25 cellular contexts compared by ENCODE assay signal in the genomic region with DNA sequence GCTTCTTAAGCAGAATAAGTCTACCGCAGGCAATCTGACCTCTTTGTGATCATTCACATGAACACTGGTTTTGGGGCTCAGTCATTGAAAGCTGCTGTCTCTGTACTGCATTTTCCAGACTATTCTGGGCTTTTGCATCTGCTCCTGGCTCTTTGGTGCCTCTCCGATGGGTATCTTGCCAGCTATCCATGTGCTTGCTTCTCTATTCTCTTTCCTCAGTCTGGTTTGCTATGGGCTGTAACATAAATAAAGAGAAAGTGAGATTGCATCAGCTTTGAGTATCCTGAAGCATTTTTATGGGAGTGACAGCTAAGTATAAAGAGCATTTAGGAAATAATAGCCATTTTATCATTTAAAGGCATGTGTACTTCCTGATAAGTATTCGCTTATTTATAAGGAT.
DNase-seq lines count a peak whose midpoint lies in the region; ATAC-seq, FAIRE-seq and TF ChIP-seq lines count a peak whose summit lies in the region.
"Had no signal": no experiment of that assay in that cellular context is flagged by ENCODE, and none has a peak within 500 bp of the region (broad histone marks: within the 10 kb centered on the region; RNA-seq: fewer than 3 reads in every experiment).

No MANE protein-coding gene starts in this region.

- H3K36me3 Mint-ChIP-seq in activated CD4-positive, alpha-beta T cell treated with anti-CD3 and anti-CD28 coated beads, Interleukin-2, amount 10 ng/mL, durations not matched to agents 24 days and 14 days (ENCODE audit: low read depth): no peaks in the 10 kb centered on the region
- H3K36me3 Mint-ChIP-seq: CD8-positive, alpha-beta T cell; T-cell had no signal

- H3K27ac Mint-ChIP-seq in activated CD4-positive, alpha-beta T cell treated with anti-CD3 and anti-CD28 coated beads, Interleukin-2, amount 10 ng/mL, durations not matched to agents 24 days and 14 days: no peak overlapping the region
- H3K27ac Mint-ChIP-seq: activated naive CD4-positive, alpha-beta T cell treated with anti-CD3 and anti-CD28 coated beads for 36 hours; CD8-positive, alpha-beta T cell; stimulated activated naive CD8-positive, alpha-beta T cell treated with anti-CD3 and anti-CD28 coated beads, Interleukin-15, amount 100 ng/mL, for 72 hours; T-cell had no signal

- ATAC-seq in gastrocnemius medialis: peak in 1 of 2 donors; percentile 25
- ATAC-seq: activated CD4-positive, CD25-positive, alpha-beta regulatory T cell treated with anti-CD3 and anti-CD28 coated beads, Interleukin-2, amount 50 U/mL, for 24 hours; CD8-positive, alpha-beta T cell; gastroesophageal sphincter; mucosa of descending colon; Panc1; stimulated activated naive CD8-positive, alpha-beta T cell treated with anti-CD3 and anti-CD28 coated beads, Interleukin-15, amount 100 ng/mL, for 72 hours; T-cell had no signal

- intact Hi-C loops in gastrocnemius medialis (cut with DNase I; ENCODE audit: low total_unique reads): no loop called here
- intact Hi-C loops in activated CD4-positive, alpha-beta T cell treated with anti-CD3 and anti-CD28 coated beads, Interleukin-2, amount 10 ng/mL, durations not matched to agents 24 days and 14 days (cut with micrococcal nuclease): no loop called here

- TF ChIP-seq POLR2A in gastrocnemius medialis (IDR thresholded peaks at IDR 0.05): no peak

- no peaks in the 10 kb centered on the region for H3K27me3 ChIP-seq in gastrocnemius medialis
- H3K27me3 ChIP-seq in small intestine (ENCODE audit: control insufficient read depth in 2 of 2, insufficient read depth in 2 of 2, low read length in 2 of 2): no peaks in the 10 kb centered on the region
- H3K27me3 ChIP-seq in HAP-1 (ENCODE audit: low read depth): no peaks in the 10 kb centered on the region
- H3K27me3 ChIP-seq: brain microvascular endothelial cell, gastroesophageal sphincter, ovary, vagina had no signal

- H3K9me3 Mint-ChIP-seq in activated CD4-positive, alpha-beta T cell treated with anti-CD3 and anti-CD28 coated beads, Interleukin-2, amount 10 ng/mL, durations not matched to agents 24 days and 14 days: no peaks in the 10 kb centered on the region
- H3K9me3 Mint-ChIP-seq: activated naive CD4-positive, alpha-beta T cell treated with anti-CD3 and anti-CD28 coated beads for 36 hours; CD8-positive, alpha-beta T cell; stimulated activated naive CD8-positive, alpha-beta T cell treated with anti-CD3 and anti-CD28 coated beads, Interleukin-15, amount 100 ng/mL, for 72 hours; T-cell had no signal

- WGBS in small intestine, 3 donors: 69 to 75% (median 74%) methylated on average over 3 of the region's 3 CpGs

- no peak for TF ChIP-seq CTCF in fibroblast of villous mesenchyme (IDR thresholded peaks at IDR 0.05; ENCODE audit: insufficient read depth, low read depth, low read length)
- TF ChIP-seq CTCF in gastrocnemius medialis (IDR thresholded peaks at IDR 0.05 in 4 of 5, conservative IDR thresholded peaks at IDR 0.05 in 1 of 5): no peak

- no peaks in the 10 kb centered on the region for H3K4me1 Mint-ChIP-seq in activated CD4-positive, alpha-beta T cell treated with anti-CD3 and anti-CD28 coated beads, Interleukin-2, amount 10 ng/mL, durations not matched to agents 24 days and 14 days
- H3K4me1 Mint-ChIP-seq: stimulated activated naive CD8-positive, alpha-beta T cell treated with anti-CD3 and anti-CD28 coated beads, Interleukin-15, amount 100 ng/mL, for 72 hours had no signal

- H3K4me3 ChIP-seq in fibroblast of villous mesenchyme (ENCODE audit: low read depth, low read length) (no peak overlapping the region), gastrocnemius medialis (no peak overlapping the region), small intestine (ENCODE audit: low read depth in 1 of 2, low read length in 2 of 2) (no peak overlapping the region), HAP-1 (no peak overlapping the region)
- H3K4me3 ChIP-seq: gastroesophageal sphincter, mucosa of descending colon, ovary, vagina had no signal

- peaks cover 93 to 100% of the 10 kb centered on the region in 2 donors for H3K4me1 ChIP-seq in gastrocnemius medialis
- H3K4me1 ChIP-seq in small intestine (ENCODE audit: control insufficient read depth in 2 of 2, insufficient read depth in 1 of 2, low read depth in 1 of 2, low read length in 1 of 2): peaks cover 3 to 6% of the 10 kb centered on the region in 2 donors
- no peaks in the 10 kb centered on the region; the same call in 1 of the 2 replicates for H3K4me1 ChIP-seq in HAP-1

- in situ Hi-C loops in gastrocnemius medialis (cut with MboI; ENCODE audit: low sequenced_read_pairs in 4 of 4): no loop called here
- in situ Hi-C loops in HAP-1 (cut with MboI; ENCODE audit: low sequenced_read_pairs): no loop called here

- FAIRE-seq in small intestine (lab: Jason Lieb, UNC): no peak
- FAIRE-seq: islet of Langerhans had no signal

- peak overlapping the region; percentile 46 to 75 (median 58) for H3K27ac ChIP-seq in gastrocnemius medialis
- H3K27ac ChIP-seq in small intestine (ENCODE audit: low read depth in 1 of 2, low read length in 1 of 2): no peak overlapping the region
- H3K27ac ChIP-seq: brain microvascular endothelial cell, gastroesophageal sphincter, HL-60, ovary, vagina had no signal

- peak; percentile 2 for DNase-seq in EL
- DNase-seq in OCI-M1 (lab: John Stamatoyannopoulos, UW): peak; percentile 31
- peak; percentile 57 for DNase-seq in fibroblast of villous mesenchyme (ENCODE audit: low read depth)
- DNase-seq in gastrocnemius medialis: no peak
- no peak for DNase-seq in small intestine
- no peak for DNase-seq in activated CD4-positive, alpha-beta T cell treated with anti-CD3 and anti-CD28 coated beads, Interleukin-2, amount 10 ng/mL, durations not matched to agents 24 days and 14 days
- DNase-seq in HAP-1 (ENCODE audit: low spot score in 2 of 2): no peak
- DNase-seq: activated CD8-positive, alpha-beta memory T cell treated with anti-CD3 and anti-CD28 coated beads, Interleukin-2, amount 50 U/mL, for 48 hours; activated naive CD4-positive, alpha-beta T cell treated with anti-CD3 and anti-CD28 coated beads for 36 hours; brain microvascular endothelial cell; CD8-positive, alpha-beta T cell; effector CD4-positive, alpha-beta T cell; KG1; mucosa of descending colon; NCI-H1417; NCI-H524; ovary; stimulated activated naive CD8-positive, alpha-beta T cell treated with anti-CD3 and anti-CD28 coated beads, Interleukin-15, amount 100 ng/mL, for 72 hours; T-cell had no signal

- no peaks in the 10 kb centered on the region for H3K36me3 ChIP-seq in gastrocnemius medialis
- no peaks in the 10 kb centered on the region for H3K36me3 ChIP-seq in small intestine (ENCODE audit: control insufficient read depth in 2 of 2, insufficient read depth in 2 of 2, low read length in 2 of 2)
- H3K36me3 ChIP-seq in HAP-1 (replicated peaks): no peaks in the 10 kb centered on the region
- H3K36me3 ChIP-seq: brain microvascular endothelial cell, gastroesophageal sphincter, ovary, vagina had no signal

- H3K9me3 ChIP-seq in gastrocnemius medialis (no peaks in the 10 kb centered on the region), small intestine (ENCODE audit: control insufficient read depth, low read depth) (no peaks in the 10 kb centered on the region), HAP-1 (no peaks in the 10 kb centered on the region)
- H3K9me3 ChIP-seq: gastroesophageal sphincter, mucosa of descending colon, ovary, vagina had no signal

- no peak overlapping the region for H3K4me3 Mint-ChIP-seq in activated CD4-positive, alpha-beta T cell treated with anti-CD3 and anti-CD28 coated beads, Interleukin-2, amount 10 ng/mL, durations not matched to agents 24 days and 14 days
- H3K4me3 Mint-ChIP-seq: activated naive CD4-positive, alpha-beta T cell treated with anti-CD3 and anti-CD28 coated beads for 36 hours; CD8-positive, alpha-beta T cell; stimulated activated naive CD8-positive, alpha-beta T cell treated with anti-CD3 and anti-CD28 coated beads, Interleukin-15, amount 100 ng/mL, for 72 hours; T-cell had no signal

- no peaks in the 10 kb centered on the region for H3K27me3 Mint-ChIP-seq in activated CD4-positive, alpha-beta T cell treated with anti-CD3 and anti-CD28 coated beads, Interleukin-2, amount 10 ng/mL, durations not matched to agents 24 days and 14 days
- H3K27me3 Mint-ChIP-seq: stimulated activated naive CD8-positive, alpha-beta T cell treated with anti-CD3 and anti-CD28 coated beads, Interleukin-15, amount 100 ng/mL, for 72 hours had no signal

Comparison
In these comparisons a context has a peak if more than half of its experiments do, and no peak if none do; other contexts are left out.
1. DNase-seq: peak in EL (single experiment), OCI-M1 (single experiment) and fibroblast of villous mesenchyme (single experiment); none in gastrocnemius medialis (0 of 2), small intestine (single experiment), activated CD4-positive, alpha-beta T cell treated with anti-CD3 and anti-CD28 coated beads, Interleukin-2, amount 10 ng/mL, durations not matched to agents 24 days and 14 days (single experiment) and HAP-1 (0 of 2).
2. H3K27ac ChIP-seq: peak in gastrocnemius medialis (4 of 4); none in small intestine (0 of 2).